15 cellular contexts compared by ENCODE assay signal in genomic region chr2:128325665-128326181, GRCh38. TPM values are rescaled to one million over a fixed set of nuclear protein-coding genes. Genes with fewer than 3 reads are reported as not detected.
A peak's percentile ranks its signal among the peaks of the same experiment; 100 is the strongest.
DNase-seq lines count a peak whose midpoint lies in the region; TF ChIP-seq lines count a peak whose summit lies in the region.
"Had no signal": no experiment of that assay in that cellular context is flagged by ENCODE, and none has a peak within 500 bp of the region (broad histone marks: within the 10 kb centered on the region; RNA-seq: fewer than 3 reads in every experiment).

No MANE protein-coding gene starts in this region.

- intact Hi-C loops in breast epithelium (cut with DNase I; ENCODE audit: low total_unique reads): no loop called here
- intact Hi-C loops in mammary epithelial cell (cut with micrococcal nuclease): no loop called here
- intact Hi-C loops in cardiac septum (cut with DNase I): loop anchor here (2.0 to 10.0 kb wide), 6 partner anchors 23 to 1599 kb away; no protein-coding TSS in a partner anchor

- no peak for TF ChIP-seq POLR2A in breast epithelium (IDR thresholded peaks at IDR 0.05)

- H3K4me3 Mint-ChIP-seq in osteocyte (ENCODE audit: unreplicated experiment): no peak overlapping the region
- H3K4me3 Mint-ChIP-seq: central memory CD8-positive, alpha-beta T cell; GM23338; stimulated activated naive CD8-positive, alpha-beta T cell treated with anti-CD3 and anti-CD28 coated beads, Interleukin-15, Interleukin-2, amounts not matched to agents 100 ng/mL and 50 ng/mL, for 24 hours had no signal

- no peak overlapping the region for H3K9ac ChIP-seq in mammary epithelial cell (ENCODE audit: insufficient read depth, low read length)

- H3K79me2 ChIP-seq in mammary epithelial cell (ENCODE audit: insufficient read depth, low read length): no peaks in the 10 kb centered on the region

- in situ Hi-C loops in mammary epithelial cell (cut with MboI; ENCODE audit: low sequenced_read_pairs in 2 of 2): no loop called here

- CTCF ChIA-PET in mammary epithelial cell (lab: Charles Lee; ENCODE audit: low non-redundant PET): no interaction called here

- H3K27me3 Mint-ChIP-seq in osteocyte (ENCODE audit: unreplicated experiment): no peaks in the 10 kb centered on the region

- H3K36me3 ChIP-seq in breast epithelium: no peaks in the 10 kb centered on the region
- H3K36me3 ChIP-seq in mammary epithelial cell (ENCODE audit: insufficient read depth, low read length): no peaks in the 10 kb centered on the region

- H3K36me3 Mint-ChIP-seq in osteocyte (ENCODE audit: unreplicated experiment): no peaks in the 10 kb centered on the region
- H3K36me3 Mint-ChIP-seq: activated naive CD4-positive, alpha-beta T cell treated with anti-CD3 and anti-CD28 coated beads, Interleukin-2, amount 50 U/mL, for 72 hours had no signal

- no peaks in the 10 kb centered on the region for H4K20me1 ChIP-seq in mammary epithelial cell (ENCODE audit: insufficient read depth, low read length)

- peaks cover 30% of the 10 kb centered on the region for H3K4me1 Mint-ChIP-seq in osteocyte (ENCODE audit: unreplicated experiment)

- H3K4me3 ChIP-seq in breast epithelium: no peak overlapping the region
- H3K4me3 ChIP-seq in mammary epithelial cell (replicated peaks in 1 of 3; ENCODE audit: insufficient read depth in 1 of 3, low read depth in 2 of 3, low read length in 3 of 3): no peak overlapping the region
- H3K4me3 ChIP-seq: GM23338 had no signal

- H3K27ac ChIP-seq in breast epithelium (peak overlapping the region; percentile 42 to 45), mammary epithelial cell (ENCODE audit: insufficient read depth, low read depth, low read length) (no peak overlapping the region)

- H2AFZ ChIP-seq in mammary epithelial cell (ENCODE audit: low read depth, low read length): no peak overlapping the region
- H2AFZ ChIP-seq: GM23338 had no signal

- no peaks in the 10 kb centered on the region for H3K27me3 ChIP-seq in breast epithelium
- no peaks in the 10 kb centered on the region for H3K27me3 ChIP-seq in mammary epithelial cell (ENCODE audit: insufficient read depth, low read length)

- H3K9me3 ChIP-seq in breast epithelium (no peaks in the 10 kb centered on the region), mammary epithelial cell (replicated peaks; ENCODE audit: insufficient read depth, low read length) (no peaks in the 10 kb centered on the region)
- H3K9me3 ChIP-seq: Caco-2 had no signal

- WGBS in mammary epithelial cell (ENCODE audit: low coverage, missing lambda C conversion rate): 49% methylated on average over 10 of the region's 12 CpGs

- H3K9me3 Mint-ChIP-seq in osteocyte (ENCODE audit: unreplicated experiment): no peaks in the 10 kb centered on the region
- H3K9me3 Mint-ChIP-seq: central memory CD8-positive, alpha-beta T cell; GM23338; stimulated activated naive CD8-positive, alpha-beta T cell treated with anti-CD3 and anti-CD28 coated beads, Interleukin-15, Interleukin-2, amounts not matched to agents 100 ng/mL and 50 ng/mL, for 24 hours had no signal

- dilution Hi-C loops in mammary epithelial cell (cut with HindIII; ENCODE audit: low sequenced_read_pairs): no loop called here

- DNase-seq in breast epithelium (ENCODE audit: low spot score in 2 of 2) (peak; percentile 48 to 53), mammary epithelial cell (no peak), cardiac septum (ENCODE audit: low spot score) (peak; percentile 75), osteocyte (ENCODE audit: extremely low spot score, unreplicated experiment) (peak; percentile 82), ureter (ENCODE audit: low spot score) (peak; percentile 58), GOT3 (lab: John Stamatoyannopoulos, UW) (no peak), GM10266 (ENCODE audit: extremely low spot score) (no peak), NCI-H345 (lab: John Stamatoyannopoulos, UW) (no peak)
- DNase-seq: NCI-H1092, NCI-H226 had no signal

- peak overlapping the region; percentile 56 for H3K27ac Mint-ChIP-seq in osteocyte (ENCODE audit: unreplicated experiment)
- H3K27ac Mint-ChIP-seq: activated naive CD4-positive, alpha-beta T cell treated with anti-CD3 and anti-CD28 coated beads, Interleukin-2, amount 50 U/mL, for 72 hours; GM23338; stimulated activated naive CD8-positive, alpha-beta T cell treated with anti-CD3 and anti-CD28 coated beads, Interleukin-15, Interleukin-2, amounts not matched to agents 100 ng/mL and 50 ng/mL, for 24 hours had no signal

- no peak for TF ChIP-seq CTCF in breast epithelium (IDR thresholded peaks at IDR 0.05)
- TF ChIP-seq CTCF in mammary epithelial cell (conservative IDR thresholded peaks at IDR 0.05 in 1 of 2, IDR thresholded peaks at IDR 0.05 in 1 of 2; ENCODE audit: extremely low read depth in 1 of 2, insufficient read depth in 1 of 2, low read depth in 1 of 2, low read length in 2 of 2): no peak
- no peak for TF ChIP-seq CTCF in osteocyte (IDR thresholded peaks at IDR 0.05)
- no peak for TF ChIP-seq CTCF in GM10266 (IDR thresholded peaks at IDR 0.05; ENCODE audit: control insufficient read depth, insufficient read depth, low read depth, missing control alignments)

- no peak overlapping the region for H3K4me2 ChIP-seq in mammary epithelial cell (ENCODE audit: insufficient read depth, low read depth, low read length)
- H3K4me2 ChIP-seq: GM23338 had no signal

- peaks cover 0 to 4% of the 10 kb centered on the region in 2 donors for H3K4me1 ChIP-seq in breast epithelium
- peaks cover 7% of the 10 kb centered on the region for H3K4me1 ChIP-seq in mammary epithelial cell (ENCODE audit: insufficient read depth, low read length)

- no TSS peak for BruUV-seq in mammary epithelial cell (replicated peaks; lab: Mats Ljungman, UMichigan)

RNA-seq across cellular contexts. Expression of gene HS6ST1, which starts 7.1 kb away (rescaled TPM):
- total RNA-seq in breast epithelium (10 to 100 TPM; 15.7 to 38.6 (median 29.8) TPM), mammary epithelial cell (10 to 100 TPM; 22.7 to 61.0 TPM), cardiac septum (14.4 TPM), osteocyte (42.6 and 43.0 TPM in 2 replicates), ureter (56.0 TPM)
- 13.2 TPM for polyA plus RNA-seq in mammary epithelial cell
- polyA minus RNA-seq in mammary epithelial cell: 11.2 TPM

Comparison
In these comparisons a context has a peak if more than half of its experiments do, and no peak if none do; other contexts are left out.
1. DNase-seq: peak in breast epithelium (2 of 2), cardiac septum (single experiment), osteocyte (single experiment) and ureter (single experiment); none in mammary epithelial cell (single experiment), GOT3 (single experiment), GM10266 (single experiment) and NCI-H345 (single experiment).